Comparison of ENCODE assay signal across 20 cellular contexts in genomic region chr2:134078349-134078748, GRCh38.
DNase-seq lines count a peak whose midpoint lies in the region; ATAC-seq and TF ChIP-seq lines count a peak whose summit lies in the region.
"Had no signal": no experiment of that assay in that cellular context is flagged by ENCODE, and none has a peak within 500 bp of the region (broad histone marks: within the 10 kb centered on the region; RNA-seq: fewer than 3 reads in every experiment).

No MANE protein-coding gene starts in this region.

- H3K27ac Mint-ChIP-seq in memory B cell, result no peak overlapping the region
- H3K27ac Mint-ChIP-seq: CD8-positive, alpha-beta T cell had no signal

- H3K4me3 ChIP-seq in heart right ventricle, result no peak overlapping the region
- H3K4me3 ChIP-seq in thyroid gland (replicated peaks in 1 of 3), result no peak overlapping the region
- H3K4me3 ChIP-seq: GM12878, HAP-1, PC-9 had no signal

- H3K27me3 Mint-ChIP-seq in memory B cell, result no peaks in the 10 kb centered on the region

- H3K36me3 ChIP-seq in heart right ventricle (no peaks in the 10 kb centered on the region), thyroid gland (no peaks in the 10 kb centered on the region)
- H3K36me3 ChIP-seq: BE2C, HAP-1 had no signal

- H3K36me3 Mint-ChIP-seq in memory B cell, result peaks cover 2% of the 10 kb centered on the region
- H3K36me3 Mint-ChIP-seq: CD8-positive, alpha-beta T cell had no signal

- peak in 6 of 8 donors; percentile 9 to 60 (median 45) for ATAC-seq in heart right ventricle
- peak; percentile 34 for ATAC-seq in memory B cell (ENCODE audit: low read depth)
- no peak for ATAC-seq in HG03280 (IDR thresholded peaks at IDR 0.05; ENCODE audit: unreplicated experiment)
- no peak for ATAC-seq in HG03095 (IDR thresholded peaks at IDR 0.05; ENCODE audit: unreplicated experiment)
- ATAC-seq: CD8-positive, alpha-beta T cell; GM12878 had no signal

- no peak for TF ChIP-seq CTCF in heart right ventricle (IDR thresholded peaks at IDR 0.05)
- no peak for TF ChIP-seq CTCF in thyroid gland (IDR thresholded peaks at IDR 0.05)

- no peaks in the 10 kb centered on the region for H3K27me3 ChIP-seq in heart right ventricle
- H3K27me3 ChIP-seq in thyroid gland, result no peaks in the 10 kb centered on the region
- H3K27me3 ChIP-seq: BE2C had no signal

- DNase-seq in CD1c-positive myeloid dendritic cell (ENCODE audit: extremely low spot score) (peak; percentile 37), MV-4-11 (lab: John Stamatoyannopoulos, UW) (peak; percentile 91), heart right ventricle (no peak), memory B cell (ENCODE audit: low spot score in 2 of 2) (no peak), NCI-H446 (lab: John Stamatoyannopoulos, UW) (no peak), thyroid gland (no peak)
- DNase-seq: BE2C; CD8-positive, alpha-beta T cell; DMS79; KBM-7; NCI-H1092; NCI-H1694; NCI-H226; NCI-H526 treated with DMSO at 0.1 percent for 48 hours; PC-9; T-helper 1 cell had no signal

- no peak overlapping the region for H3K4me3 Mint-ChIP-seq in memory B cell
- H3K4me3 Mint-ChIP-seq: CD8-positive, alpha-beta T cell had no signal

- TF ChIP-seq POLR2A in thyroid gland (IDR thresholded peaks at IDR 0.05), result no peak

- peaks cover 0 to 32% (median 5%) of the 10 kb centered on the region in 9 donors for H3K4me1 ChIP-seq in heart right ventricle
- peaks cover 0 to 3% of the 10 kb centered on the region in 2 donors for H3K4me1 ChIP-seq in thyroid gland
- H3K4me1 ChIP-seq: HAP-1 had no signal

- H3K9me3 Mint-ChIP-seq in memory B cell, result peaks cover 3% of the 10 kb centered on the region
- H3K9me3 Mint-ChIP-seq: CD8-positive, alpha-beta T cell had no signal

- WGBS in heart right ventricle, 2 donors, result 0 to 2% methylated on average over 1 of the region's 1 CpG
- 11 to 16% methylated on average over 1 of the region's 1 CpG for WGBS in thyroid gland, 2 donors

- H3K9me3 ChIP-seq in heart right ventricle (peaks cover 0 to 6% (median 0%) of the 10 kb centered on the region in 11 donors), thyroid gland (no peaks in the 10 kb centered on the region)
- H3K9me3 ChIP-seq: BE2C, HAP-1 had no signal

- intact Hi-C loops in heart right ventricle (cut with DNase I), result loop anchor here in 1 of 10 donors (10.0 kb wide), 1 partner anchor 446 kb away; no protein-coding TSS in a partner anchor
- intact Hi-C loops in thyroid gland (cut with DNase I), result no loop called here

- H3K27ac ChIP-seq in heart right ventricle (peak overlapping the region in 1 of 10 donors; percentile 34), thyroid gland (no peak overlapping the region)
- H3K27ac ChIP-seq: PC-9 had no signal

- H3K4me1 Mint-ChIP-seq in memory B cell, result peaks cover 25% of the 10 kb centered on the region

Comparison
In these comparisons a context has a peak if more than half of its experiments do, and no peak if none do; other contexts are left out.
1. DNase-seq: peak in CD1c-positive myeloid dendritic cell (single experiment) and MV-4-11 (single experiment); none in heart right ventricle (0 of 2), memory B cell (0 of 2), NCI-H446 (0 of 2) and thyroid gland (0 of 2).
2. ATAC-seq: peak in heart right ventricle (6 of 8) and memory B cell (single experiment); none in HG03280 (single experiment) and HG03095 (single experiment).